2 cellular contexts compared by ENCODE assay signal in the genomic region with DNA sequence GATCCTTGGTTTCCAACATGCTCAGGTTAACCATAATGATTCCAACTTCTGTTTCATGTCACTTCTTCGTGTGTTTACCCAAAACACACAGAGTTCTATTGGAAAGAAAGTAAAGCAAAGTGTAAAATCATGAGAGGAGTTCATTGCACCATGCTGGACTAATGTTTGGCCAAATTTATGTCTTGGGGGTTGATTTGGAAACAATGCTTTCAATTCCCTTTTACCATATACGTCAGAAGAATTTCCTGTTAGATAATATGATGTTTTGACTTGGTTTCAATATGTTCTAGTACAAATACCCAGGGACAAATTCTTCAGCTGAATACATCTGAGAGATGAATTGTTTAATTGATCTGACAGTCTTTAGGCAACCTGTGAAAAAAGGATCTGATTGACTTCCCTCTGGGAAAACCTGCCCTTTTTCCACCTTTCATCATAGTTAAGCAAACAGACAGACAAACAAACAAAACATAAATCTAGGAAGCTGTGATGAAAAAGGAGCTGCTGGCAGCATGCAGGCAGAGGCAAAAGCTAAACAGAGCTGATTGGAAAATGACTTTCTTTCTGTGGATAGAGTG.
TF ChIP-seq lines count a peak whose summit lies in the region.

No MANE protein-coding gene starts in this region.

TF ChIP-seq in liver, 16 proteins besides CTCF, POLR2A, EP300 and RAD21 (continued from another document):
- TF ChIP-seq YY1 (IDR thresholded peaks at IDR 0.05): peak; percentile 22
- TF ChIP-seq HNF4A (conservative IDR thresholded peaks at IDR 0.05): peak; percentile 32 to 39
- TF ChIP-seq EGR1 (IDR thresholded peaks at IDR 0.05; ENCODE audit: low read depth in 2 of 2): no peak
- TF ChIP-seq SP1 (IDR thresholded peaks at IDR 0.05): peak; percentile 70
- no peak for TF ChIP-seq HNF4G (IDR thresholded peaks at IDR 0.05)
- peak; percentile 17 for TF ChIP-seq ZBTB33 (IDR thresholded peaks at IDR 0.05)
- TF ChIP-seq GABPA (IDR thresholded peaks at IDR 0.05 in 1 of 2, conservative IDR thresholded peaks at IDR 0.05 in 1 of 2): no peak
- TF ChIP-seq FOXA2 (IDR thresholded peaks at IDR 0.05): no peak
- TF ChIP-seq TAF1 (conservative IDR thresholded peaks at IDR 0.05): no peak
- peak; percentile 24 to 38 for TF ChIP-seq JUND (IDR thresholded peaks at IDR 0.05)
- TF ChIP-seq MAX (IDR thresholded peaks at IDR 0.05): peak; percentile 53
- TF ChIP-seq, protein P1, sequence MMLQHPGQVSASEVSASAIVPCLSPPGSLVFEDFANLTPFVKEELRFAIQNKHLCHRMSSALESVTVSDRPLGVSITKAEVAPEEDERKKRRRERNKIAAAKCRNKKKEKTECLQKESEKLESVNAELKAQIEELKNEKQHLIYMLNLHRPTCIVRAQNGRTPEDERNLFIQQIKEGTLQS (IDR thresholded peaks at IDR 0.05): no peak
- TF ChIP-seq, protein P2, sequence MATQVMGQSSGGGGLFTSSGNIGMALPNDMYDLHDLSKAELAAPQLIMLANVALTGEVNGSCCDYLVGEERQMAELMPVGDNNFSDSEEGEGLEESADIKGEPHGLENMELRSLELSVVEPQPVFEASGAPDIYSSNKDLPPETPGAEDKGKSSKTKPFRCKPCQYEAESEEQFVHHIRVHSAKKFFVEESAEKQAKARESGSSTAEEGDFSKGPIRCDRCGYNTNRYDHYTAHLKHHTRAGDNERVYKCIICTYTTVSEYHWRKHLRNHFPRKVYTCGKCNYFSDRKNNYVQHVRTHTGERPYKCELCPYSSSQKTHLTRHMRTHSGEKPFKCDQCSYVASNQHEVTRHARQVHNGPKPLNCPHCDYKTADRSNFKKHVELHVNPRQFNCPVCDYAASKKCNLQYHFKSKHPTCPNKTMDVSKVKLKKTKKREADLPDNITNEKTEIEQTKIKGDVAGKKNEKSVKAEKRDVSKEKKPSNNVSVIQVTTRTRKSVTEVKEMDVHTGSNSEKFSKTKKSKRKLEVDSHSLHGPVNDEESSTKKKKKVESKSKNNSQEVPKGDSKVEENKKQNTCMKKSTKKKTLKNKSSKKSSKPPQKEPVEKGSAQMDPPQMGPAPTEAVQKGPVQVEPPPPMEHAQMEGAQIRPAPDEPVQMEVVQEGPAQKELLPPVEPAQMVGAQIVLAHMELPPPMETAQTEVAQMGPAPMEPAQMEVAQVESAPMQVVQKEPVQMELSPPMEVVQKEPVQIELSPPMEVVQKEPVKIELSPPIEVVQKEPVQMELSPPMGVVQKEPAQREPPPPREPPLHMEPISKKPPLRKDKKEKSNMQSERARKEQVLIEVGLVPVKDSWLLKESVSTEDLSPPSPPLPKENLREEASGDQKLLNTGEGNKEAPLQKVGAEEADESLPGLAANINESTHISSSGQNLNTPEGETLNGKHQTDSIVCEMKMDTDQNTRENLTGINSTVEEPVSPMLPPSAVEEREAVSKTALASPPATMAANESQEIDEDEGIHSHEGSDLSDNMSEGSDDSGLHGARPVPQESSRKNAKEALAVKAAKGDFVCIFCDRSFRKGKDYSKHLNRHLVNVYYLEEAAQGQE (IDR thresholded peaks at IDR 0.05): no peak
- TF ChIP-seq NR2F2 (IDR thresholded peaks at IDR 0.05): no peak
- TF ChIP-seq RXRA (IDR thresholded peaks at IDR 0.05): peak; percentile 58 to 64

TF ChIP-seq in HepG2, 621 proteins besides CTCF, POLR2A, EP300 and RAD21:
- TF ChIP-seq ZNF607 (CRISPR knock-in tag; IDR thresholded peaks at IDR 0.05; ENCODE audit: borderline replicate concordance): no peak
- TF ChIP-seq ZNF567 (CRISPR knock-in tag; IDR thresholded peaks at IDR 0.05; ENCODE audit: borderline replicate concordance): no peak
- no peak for TF ChIP-seq ZNF597 (CRISPR knock-in tag; IDR thresholded peaks at IDR 0.05)
- no peak for TF ChIP-seq ZFAT (CRISPR knock-in tag; conservative IDR thresholded peaks at IDR 0.05)
- TF ChIP-seq ZNF720 (CRISPR knock-in tag; IDR thresholded peaks at IDR 0.05): no peak
- TF ChIP-seq HNRNPH1 (optimal IDR thresholded peaks at IDR 0.05; ENCODE audit: low read depth, low read length): no peak
- TF ChIP-seq, protein P3, sequence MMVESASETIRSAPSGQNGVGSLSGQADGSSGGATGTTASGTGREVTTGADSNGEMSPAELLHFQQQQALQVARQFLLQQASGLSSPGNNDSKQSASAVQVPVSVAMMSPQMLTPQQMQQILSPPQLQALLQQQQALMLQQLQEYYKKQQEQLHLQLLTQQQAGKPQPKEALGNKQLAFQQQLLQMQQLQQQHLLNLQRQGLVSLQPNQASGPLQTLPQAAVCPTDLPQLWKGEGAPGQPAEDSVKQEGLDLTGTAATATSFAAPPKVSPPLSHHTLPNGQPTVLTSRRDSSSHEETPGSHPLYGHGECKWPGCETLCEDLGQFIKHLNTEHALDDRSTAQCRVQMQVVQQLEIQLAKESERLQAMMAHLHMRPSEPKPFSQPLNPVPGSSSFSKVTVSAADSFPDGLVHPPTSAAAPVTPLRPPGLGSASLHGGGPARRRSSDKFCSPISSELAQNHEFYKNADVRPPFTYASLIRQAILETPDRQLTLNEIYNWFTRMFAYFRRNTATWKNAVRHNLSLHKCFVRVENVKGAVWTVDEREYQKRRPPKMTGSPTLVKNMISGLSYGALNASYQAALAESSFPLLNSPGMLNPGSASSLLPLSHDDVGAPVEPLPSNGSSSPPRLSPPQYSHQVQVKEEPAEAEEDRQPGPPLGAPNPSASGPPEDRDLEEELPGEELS (CRISPR knock-in tag; IDR thresholded peaks at IDR 0.05): no peak
- no peak for TF ChIP-seq AGO1 (IDR thresholded peaks at IDR 0.05; ENCODE audit: low read depth, low read length, poor library complexity, severe bottlenecking)
- TF ChIP-seq MAX (IDR thresholded peaks at IDR 0.05): no peak
